8 cellular contexts compared by ENCODE assay signal in genomic region chr3:158105124-158105709, GRCh38. TPM values are rescaled to one million over a fixed set of nuclear protein-coding genes. Genes with fewer than 3 reads are reported as not detected.
A peak's percentile ranks its signal among the peaks of the same experiment; 100 is the strongest.
DNase-seq lines count a peak whose midpoint lies in the region; ATAC-seq and TF ChIP-seq lines count a peak whose summit lies in the region.

No MANE protein-coding gene starts in this region.

- H3K14ac ChIP-seq in mesenchymal stem cell (ENCODE audit: low read length in 2 of 2) = no peak overlapping the region

- H3K18ac ChIP-seq in mesenchymal stem cell (ENCODE audit: low read depth in 1 of 2, low read length in 2 of 2) = no peak overlapping the region

- H3K27ac Mint-ChIP-seq in brain = peak overlapping the region in 1 of 5 experiments; percentile 79

- peaks cover 99% of the 10 kb centered on the region for H3K27me3 Mint-ChIP-seq in brain

- H3K9me3 Mint-ChIP-seq in brain = peaks cover 0 to 11% (median 6%) of the 10 kb centered on the region in 5 experiments

- no peak overlapping the region for H2BK120ac ChIP-seq in mesenchymal stem cell (ENCODE audit: low read depth, low read length)

- H3K27me3 ChIP-seq in mesenchymal stem cell (ENCODE audit: control insufficient read depth in 1 of 2, insufficient read depth in 1 of 2, low read length in 2 of 2) = peaks cover 20 to 78% of the 10 kb centered on the region in 2 experiments

- H3K79me1 ChIP-seq in mesenchymal stem cell (replicated peaks; ENCODE audit: low read length, poor library complexity, severe bottlenecking) = no peaks in the 10 kb centered on the region

- no peak overlapping the region for H4K8ac ChIP-seq in mesenchymal stem cell (ENCODE audit: low read length)

- H3K4ac ChIP-seq in mesenchymal stem cell (ENCODE audit: low read depth in 1 of 2, low read length in 2 of 2) = no peak overlapping the region

- no peak overlapping the region for H4K91ac ChIP-seq in mesenchymal stem cell (ENCODE audit: low read length)

- DNase-seq in Caki2 (ENCODE audit: low read depth) (peak; percentile 25), mesenchymal stem cell (peak; percentile 23), NCI-H1092 treated with DMSO at 0.1 percent for 48 hours (lab: John Stamatoyannopoulos, UW) (no peak)
- DNase-seq in Jurkat, Clone E6-1 (ENCODE audit: low read depth, low spot score) = no peak

- peaks cover 0 to 17% of the 10 kb centered on the region in 2 experiments for H3K36me3 ChIP-seq in mesenchymal stem cell (ENCODE audit: control insufficient read depth in 1 of 2, insufficient read depth in 2 of 2, low read depth in 1 of 2, low read length in 2 of 2)

- ATAC-seq in GM19324 (IDR thresholded peaks at IDR 0.05; ENCODE audit: low FRiP score, unreplicated experiment) (no peak), HG02938 (IDR thresholded peaks at IDR 0.05; ENCODE audit: unreplicated experiment) (no peak), GM21526 (IDR thresholded peaks at IDR 0.05; ENCODE audit: low FRiP score, unreplicated experiment) (no peak)

- no peaks in the 10 kb centered on the region for H3K9me3 ChIP-seq in mesenchymal stem cell (ENCODE audit: control insufficient read depth, low read length)

- WGBS in mesenchymal stem cell = 1% methylated on average over 31 of the region's 39 CpGs

- H3K4me3 Mint-ChIP-seq in brain = peak overlapping the region; percentile 56 to 93 (median 82)

- no peak overlapping the region for H3K27ac ChIP-seq in mesenchymal stem cell (ENCODE audit: low read length, poor library complexity, severe bottlenecking)

- no peaks in the 10 kb centered on the region for H3K36me3 Mint-ChIP-seq in brain

- no peak overlapping the region for H2BK15ac ChIP-seq in mesenchymal stem cell (ENCODE audit: low read depth, poor library complexity, severe bottlenecking)

- no peak overlapping the region for H2BK12ac ChIP-seq in mesenchymal stem cell (ENCODE audit: low read length in 2 of 2)

- in situ Hi-C loops in Caki2 (cut with HindIII; ENCODE audit: low pct_unique_long_range_greater_than_20kb, low sequenced_read_pairs) = no loop called here

- H3K23ac ChIP-seq in mesenchymal stem cell (ENCODE audit: low read length in 2 of 2) = no peak overlapping the region

- no peak overlapping the region for H2AFZ ChIP-seq in mesenchymal stem cell (ENCODE audit: low read depth, low read length)

- H2BK5ac ChIP-seq in mesenchymal stem cell (ENCODE audit: low read depth, low read length, poor library complexity, severe bottlenecking) = no peak overlapping the region

- H3K4me3 ChIP-seq in Jurkat, Clone E6-1 (ENCODE audit: low read length) = peak overlapping the region; percentile 58
- H3K4me3 ChIP-seq in mesenchymal stem cell (ENCODE audit: insufficient read depth in 1 of 2, low read depth in 1 of 2, low read length in 2 of 2) = peak overlapping the region; percentile 52 to 86

- peaks cover 56% of the 10 kb centered on the region for H3K4me1 Mint-ChIP-seq in brain

- H3K4me1 ChIP-seq in mesenchymal stem cell (ENCODE audit: control insufficient read depth, insufficient read depth, low read depth, low read length) = peaks cover 31% of the 10 kb centered on the region

- peak overlapping the region; percentile 94 for H3K4me2 ChIP-seq in mesenchymal stem cell (ENCODE audit: low read length, poor library complexity, severe bottlenecking)

- H3K9ac ChIP-seq in mesenchymal stem cell (ENCODE audit: low read length) = peak overlapping the region; percentile 89

- no peak overlapping the region for H2AK5ac ChIP-seq in mesenchymal stem cell (ENCODE audit: low read length, severe bottlenecking)

- TF ChIP-seq CTCF in brain (conservative IDR thresholded peaks at IDR 0.05) = no peak

RNA-seq across cellular contexts. Expression of gene SHOX2, which starts 1.0 kb away (rescaled TPM):
- total RNA-seq in Caki2 (2014; rRNA removed; shearing (Covaris generic); ENCODE audit: low replicate concordance) = 0.78 and 0.98 TPM in 2 replicates
- polyA plus RNA-seq in Jurkat, Clone E6-1 (2012; ENCODE audit: insufficient read depth, insufficient read length) = 2.4 TPM
- 4.9 TPM for polyA plus RNA-seq in brain (ENCODE audit: insufficient read depth, low read depth, low replicate concordance)
- polyA plus RNA-seq in mesenchymal stem cell (2013, experiment 1 of 2) = not detected
- polyA plus RNA-seq in mesenchymal stem cell (2013, experiment 2 of 2) = 0.03 TPM

RNA-seq across cellular contexts. Expression of gene RSRC1, which starts 4.7 kb away (rescaled TPM):
- total RNA-seq in Caki2 (2014; rRNA removed; shearing (Covaris generic); ENCODE audit: low replicate concordance) = 57.2 and 72.1 TPM in 2 replicates
- polyA plus RNA-seq in Jurkat, Clone E6-1 (2012; ENCODE audit: insufficient read depth, insufficient read length) = 57.8 TPM
- polyA plus RNA-seq in brain (ENCODE audit: insufficient read depth, low read depth, low replicate concordance) = 26.7 TPM
- 17.4 TPM for polyA plus RNA-seq in mesenchymal stem cell (2013, experiment 1 of 2)
- 16.5 TPM for polyA plus RNA-seq in mesenchymal stem cell (2013, experiment 2 of 2)

Comparison
In these comparisons a context has a peak if more than half of its experiments do, and no peak if none do; other contexts are left out.
1. DNase-seq: peak in Caki2 (single experiment) and mesenchymal stem cell (single experiment); none in Jurkat, Clone E6-1 (single experiment) and NCI-H1092 treated with DMSO at 0.1 percent for 48 hours (single experiment).